In the genomic region with DNA sequence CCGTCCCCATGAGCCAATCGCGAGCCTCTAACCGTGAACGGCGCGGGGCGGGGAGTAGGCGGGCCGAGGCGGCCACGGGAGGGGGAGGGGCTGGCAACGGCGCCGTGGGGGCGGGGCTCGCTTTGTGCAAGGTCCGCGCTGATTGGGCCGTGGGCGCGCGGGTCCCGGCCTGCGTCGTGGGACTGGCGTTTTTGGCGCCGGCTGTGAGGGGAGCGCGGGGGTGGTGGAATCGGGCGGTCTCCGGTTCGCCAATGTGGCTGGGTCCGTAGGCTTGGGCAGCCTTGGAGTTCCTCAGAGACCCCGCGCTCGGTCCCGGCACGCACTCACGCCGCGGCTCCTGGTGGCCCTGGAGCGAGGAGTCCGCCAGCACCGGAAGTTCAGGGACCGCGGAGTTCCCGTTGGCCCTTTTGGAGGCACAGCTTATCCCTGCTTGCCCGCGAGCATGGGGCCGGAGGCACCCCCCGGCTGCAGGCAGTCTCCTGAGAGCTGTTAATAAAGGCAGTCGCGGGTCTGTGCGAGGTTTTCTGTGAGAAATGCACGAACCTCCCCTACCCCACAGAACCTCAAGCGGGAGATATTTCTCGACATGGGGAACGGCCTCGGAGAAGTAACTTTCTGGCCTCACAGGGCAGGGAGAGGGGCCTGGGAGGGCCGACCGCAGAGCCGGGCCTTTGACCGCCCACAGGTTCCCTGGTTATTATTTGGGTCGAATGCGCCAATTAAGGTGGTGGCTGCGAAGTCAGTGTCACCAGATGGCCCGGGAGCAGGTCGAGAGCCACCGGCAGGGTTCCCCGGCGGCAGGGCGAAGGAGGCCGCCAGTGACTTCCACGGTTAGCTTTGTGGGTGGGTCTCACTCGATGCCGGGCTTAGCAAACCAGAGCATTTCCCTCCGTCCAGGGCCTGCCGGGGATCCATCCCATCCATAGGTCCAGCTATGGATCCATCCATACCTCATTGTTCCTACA, we compare ENCODE assay signal across 8 cellular contexts. TPM values are rescaled to one million over a fixed set of nuclear protein-coding genes. Genes with fewer than 3 reads are reported as not detected.
DNase-seq lines count a peak whose midpoint lies in the region; ATAC-seq and TF ChIP-seq lines count a peak whose summit lies in the region.

No MANE protein-coding gene starts in this region.

- H3K79me2 ChIP-seq in PC-9 (ENCODE audit: low read depth) (peaks cover 53% of the 10 kb centered on the region), neural cell (replicated peaks; ENCODE audit: insufficient read depth, low read length) (peaks cover 27% of the 10 kb centered on the region)

- H3K27ac ChIP-seq in AG04450 (ENCODE audit: low read depth, low read length): peak overlapping the region; percentile 99
- H3K27ac ChIP-seq in HL-60 (replicated peaks): peak overlapping the region; percentile 99
- H3K27ac ChIP-seq in PC-9: peak overlapping the region; percentile 99
- H3K27ac ChIP-seq in neural cell (ENCODE audit: low read length): peak overlapping the region; percentile 98

- peak overlapping the region; percentile 100 for H3K27ac Mint-ChIP-seq in activated T-helper 17 cell treated with anti-CD3 and anti-CD28 coated beads, Interleukin-2, amount 50 U/mL, for 72 hours
- peak overlapping the region; percentile 98 for H3K27ac Mint-ChIP-seq in stimulated activated naive CD8-positive, alpha-beta T cell treated with anti-CD3 and anti-CD28 coated beads, Interleukin-15, Interleukin-2, amounts not matched to agents 100 ng/mL and 50 ng/mL, for 24 hours

- H3K4me3 ChIP-seq in AG04450 (ENCODE audit: low read depth, low read length) (peak overlapping the region; percentile 76), HL-60 (replicated peaks; ENCODE audit: insufficient read depth, low read length) (peak overlapping the region; percentile 59), PC-9 (peak overlapping the region; percentile 99), fibroblast of the aortic adventitia (ENCODE audit: low read depth, low read length) (peak overlapping the region; percentile 81), neural cell (ENCODE audit: low read length) (peak overlapping the region; percentile 99)

- peaks cover 24% of the 10 kb centered on the region for H3K4me1 ChIP-seq in PC-9 (replicated peaks; ENCODE audit: insufficient read depth)

- peaks cover 35% of the 10 kb centered on the region for H3K4me1 Mint-ChIP-seq in activated T-helper 17 cell treated with anti-CD3 and anti-CD28 coated beads, Interleukin-2, amount 50 U/mL, for 72 hours
- peaks cover 46% of the 10 kb centered on the region for H3K4me1 Mint-ChIP-seq in stimulated activated naive CD8-positive, alpha-beta T cell treated with anti-CD3 and anti-CD28 coated beads, Interleukin-15, Interleukin-2, amounts not matched to agents 100 ng/mL and 50 ng/mL, for 24 hours (ENCODE audit: low read depth)

- TSS peak; percentile 89 for BruUV-seq in PC-9 (replicated peaks; lab: Mats Ljungman, UMichigan)

- H3K36me3 ChIP-seq in PC-9 (ENCODE audit: low read depth) (peaks cover 37% of the 10 kb centered on the region), neural cell (ENCODE audit: insufficient read depth, low read length) (peaks cover 18% of the 10 kb centered on the region)

- no peaks in the 10 kb centered on the region for H3K9me3 Mint-ChIP-seq in activated T-helper 17 cell treated with anti-CD3 and anti-CD28 coated beads, Interleukin-2, amount 50 U/mL, for 72 hours
- H3K9me3 Mint-ChIP-seq in stimulated activated naive CD8-positive, alpha-beta T cell treated with anti-CD3 and anti-CD28 coated beads, Interleukin-15, Interleukin-2, amounts not matched to agents 100 ng/mL and 50 ng/mL, for 24 hours: no peaks in the 10 kb centered on the region

- H3K9me2 ChIP-seq in PC-9 (ENCODE audit: insufficient read depth) (no peaks in the 10 kb centered on the region), neural cell (ENCODE audit: insufficient read depth, low read length) (no peaks in the 10 kb centered on the region)

- H3K4me2 ChIP-seq in PC-9: peak overlapping the region; percentile 99
- peak overlapping the region; percentile 58 for H3K4me2 ChIP-seq in neural cell (ENCODE audit: low read length)

- CTCF ChIA-PET in AG04450 (lab: Charles Lee) (interaction anchor here (1.1 to 4.1 kb wide), 6 partner anchors 9 to 250 kb away, joined by 3 to 31 read pairs (median 5); no protein-coding TSS in a partner anchor), PC-9 (lab: Charles Lee) (interaction anchor here (0.6 kb wide), 2 partner anchors 17 to 321 kb away, joined by 5 to 13 read pairs; no protein-coding TSS in a partner anchor)

- no peak for DNase-seq in AG04450 (ENCODE audit: low read depth, low spot score)
- peak; percentile 91 to 96 for DNase-seq in HL-60 (ENCODE audit: low read depth in 1 of 2, low spot score in 1 of 2)
- DNase-seq in PC-9: peak in 1 of 2 experiments; percentile 97
- no peak for DNase-seq in fibroblast of the aortic adventitia (ENCODE audit: low read depth)

- H3K9me3 ChIP-seq in AG04450 (ENCODE audit: control insufficient read depth, insufficient read depth, low read length) (peaks cover 7% of the 10 kb centered on the region; the same call in 1 of the 2 replicates), PC-9 (ENCODE audit: insufficient read depth, low read depth) (no peaks in the 10 kb centered on the region), neural cell (ENCODE audit: low read length) (no peaks in the 10 kb centered on the region)

- H3K36me3 Mint-ChIP-seq in activated T-helper 17 cell treated with anti-CD3 and anti-CD28 coated beads, Interleukin-2, amount 50 U/mL, for 72 hours (ENCODE audit: low read depth): peaks cover 47% of the 10 kb centered on the region
- peaks cover 44% of the 10 kb centered on the region for H3K36me3 Mint-ChIP-seq in stimulated activated naive CD8-positive, alpha-beta T cell treated with anti-CD3 and anti-CD28 coated beads, Interleukin-15, Interleukin-2, amounts not matched to agents 100 ng/mL and 50 ng/mL, for 24 hours (ENCODE audit: low read depth)

- peaks cover 37% of the 10 kb centered on the region for H4K20me1 ChIP-seq in PC-9 (ENCODE audit: insufficient read depth)
- peaks cover 27% of the 10 kb centered on the region for H4K20me1 ChIP-seq in neural cell (ENCODE audit: insufficient read depth)

- H3K4me3 Mint-ChIP-seq in activated T-helper 17 cell treated with anti-CD3 and anti-CD28 coated beads, Interleukin-2, amount 50 U/mL, for 72 hours: peak overlapping the region; percentile 100
- H3K4me3 Mint-ChIP-seq in stimulated activated naive CD8-positive, alpha-beta T cell treated with anti-CD3 and anti-CD28 coated beads, Interleukin-15, Interleukin-2, amounts not matched to agents 100 ng/mL and 50 ng/mL, for 24 hours: peak overlapping the region; percentile 99

- peak; percentile 8 for TF ChIP-seq EP300 in neural cell (conservative IDR thresholded peaks at IDR 0.05; ENCODE audit: poor library complexity, severe bottlenecking)

- H3F3A ChIP-seq in PC-9 (ENCODE audit: insufficient read depth, low read depth): peaks cover 43% of the 10 kb centered on the region
- no peaks in the 10 kb centered on the region for H3F3A ChIP-seq in neural cell (ENCODE audit: insufficient read depth, low read length, poor library complexity, severe bottlenecking)

- H3K27me3 Mint-ChIP-seq in activated T-helper 17 cell treated with anti-CD3 and anti-CD28 coated beads, Interleukin-2, amount 50 U/mL, for 72 hours: no peaks in the 10 kb centered on the region
- H3K27me3 Mint-ChIP-seq in stimulated activated naive CD8-positive, alpha-beta T cell treated with anti-CD3 and anti-CD28 coated beads, Interleukin-15, Interleukin-2, amounts not matched to agents 100 ng/mL and 50 ng/mL, for 24 hours: no peaks in the 10 kb centered on the region

- intact Hi-C loops in PC-9 (cut with micrococcal nuclease; ENCODE audit: unreplicated experiment): loop anchor here (10.0 kb wide), 1 partner anchor 250 kb away; no protein-coding TSS in a partner anchor

- peak overlapping the region; percentile 96 for H2AFZ ChIP-seq in PC-9
- peak overlapping the region; percentile 100 for H2AFZ ChIP-seq in neural cell (ENCODE audit: low read depth, low read length)

- H3K9ac ChIP-seq in neural cell (ENCODE audit: low read length): peak overlapping the region; percentile 96

- POLR2A ChIA-PET in AG04450 (lab: Yijun Ruan, JAX) (interaction anchor here (0.6 to 2.8 kb wide), 35 partner anchors 8 to 412 kb away, joined by 3 to 72 read pairs (median 5); a partner anchor contains a TSS), PC-9 (lab: Charles Lee; ENCODE audit: unreplicated experiment) (interaction anchor here (0.6 to 1.0 kb wide), 12 partner anchors 14 to 1110 kb away, joined by 3 to 15 read pairs (median 4); no protein-coding TSS in a partner anchor)

- TF ChIP-seq CTCF in AG04450 (IDR thresholded peaks at IDR 0.05; ENCODE audit: low read depth, low read length) (no peak), HL-60 (IDR thresholded peaks at IDR 0.05; ENCODE audit: insufficient read depth, low read length) (no peak), PC-9 (conservative IDR thresholded peaks at IDR 0.05) (no peak), fibroblast of the aortic adventitia (IDR thresholded peaks at IDR 0.05; ENCODE audit: insufficient read depth, low read length) (no peak), neural cell (IDR thresholded peaks at IDR 0.05; ENCODE audit: poor library complexity, severe bottlenecking) (peak; percentile 20)

- TF ChIP-seq RAD21 in neural cell (conservative IDR thresholded peaks at IDR 0.05): no peak

- no peaks in the 10 kb centered on the region for H3K27me3 ChIP-seq in AG04450 (ENCODE audit: control insufficient read depth, insufficient read depth, low read length)
- no peaks in the 10 kb centered on the region for H3K27me3 ChIP-seq in HL-60 (ENCODE audit: insufficient read depth, poor library complexity, severe bottlenecking)
- no peaks in the 10 kb centered on the region for H3K27me3 ChIP-seq in PC-9 (ENCODE audit: insufficient read depth, low read depth)
- H3K27me3 ChIP-seq in neural cell (ENCODE audit: insufficient read depth, low read depth, low read length): no peaks in the 10 kb centered on the region

- ATAC-seq in GM18867 (IDR thresholded peaks at IDR 0.05; ENCODE audit: unreplicated experiment): peak; percentile 1
- ATAC-seq in activated T-helper 17 cell treated with anti-CD3 and anti-CD28 coated beads, Interleukin-2, amount 50 U/mL, for 72 hours (replicated peaks): no peak

TF ChIP-seq in neural cell, 6 proteins besides CTCF, POLR2A, EP300 and RAD21 (continues in another document):
- TF ChIP-seq MXI1 (conservative IDR thresholded peaks at IDR 0.05; ENCODE audit: poor library complexity, severe bottlenecking): peak; percentile 8

RNA-seq across cellular contexts. Expression of a gene that starts 0.6 kb away (rescaled TPM):
- polyA plus RNA-seq in AG04450 (2011; rRNA removed) (165 and 225 TPM in 2 replicates), neural cell (99.8 and 101 TPM in 2 replicates)
- 100 and 125 TPM in 2 replicates for polyA minus RNA-seq in AG04450 (2011; rRNA and poly(A)+ RNA removed)
- total RNA-seq in PC-9 (2021) (450 and 557 TPM in 2 replicates), fibroblast of the aortic adventitia (ENCODE audit: low replicate concordance) (167 and 437 TPM in 2 replicates)
- total RNA-seq in activated T-helper 17 cell treated with anti-CD3 and anti-CD28 coated beads, Interleukin-2, amount 50 U/mL, for 72 hours: 100 to 1,000 TPM; 476 to 986 TPM
- 159 and 219 TPM in 2 replicates for polyA minus RNA-seq in neural cell

Comparison
In these comparisons a context has a peak if more than half of its experiments do, and no peak if none do; other contexts are left out.
1. DNase-seq: peak in HL-60 (2 of 2); none in AG04450 (single experiment) and fibroblast of the aortic adventitia (single experiment).
2. Peak in every context shown above with its lines, with median percentiles within 50 percentile points of each other: H3K27ac ChIP-seq and H3K4me3 ChIP-seq.